ENCODE assay signal across 19 cellular contexts in the genomic region with DNA sequence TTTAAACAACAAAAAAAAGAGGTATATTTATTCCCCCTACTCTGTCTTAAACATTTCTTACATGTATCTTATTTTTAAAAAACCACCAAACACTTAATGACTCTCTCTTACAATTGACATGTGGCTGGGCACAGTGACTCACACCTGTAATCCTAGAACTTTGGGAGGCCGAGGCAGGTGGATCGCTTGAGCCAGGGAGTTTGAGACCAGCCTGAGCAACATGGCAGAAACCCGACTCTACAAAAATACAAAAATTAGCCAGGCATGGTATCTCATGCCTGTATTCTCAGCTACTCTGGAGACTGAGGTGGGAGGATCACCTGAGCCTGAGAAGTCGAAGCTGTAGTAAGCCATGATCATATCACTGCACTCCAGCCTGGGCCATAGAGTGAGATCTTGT. TPM values are rescaled to one million over a fixed set of nuclear protein-coding genes. Genes with fewer than 3 reads are reported as not detected.
DNase-seq lines count a peak whose midpoint lies in the region; TF ChIP-seq lines count a peak whose summit lies in the region.
"Had no signal": no experiment of that assay in that cellular context is flagged by ENCODE, and none has a peak within 500 bp of the region (broad histone marks: within the 10 kb centered on the region; RNA-seq: fewer than 3 reads in every experiment).

No MANE protein-coding gene starts in this region.

- no peak overlapping the region for H2AFZ ChIP-seq in mammary epithelial cell (ENCODE audit: low read depth, low read length)

- no peak overlapping the region for H3K4me3 Mint-ChIP-seq in MCF 10A (ENCODE audit: unreplicated experiment)
- H3K4me3 Mint-ChIP-seq in activated naive CD4-positive, alpha-beta T cell treated with anti-CD3 and anti-CD28 coated beads, Interleukin-2, amount 10 ng/mL, durations not matched to agents 7 days and 5 days, result no peak overlapping the region
- H3K4me3 Mint-ChIP-seq: CD8-positive, alpha-beta T cell; H9 had no signal

- TF ChIP-seq POLR2A in Peyer's patch (IDR thresholded peaks at IDR 0.05), result no peak

- no peaks in the 10 kb centered on the region for H3K9me3 Mint-ChIP-seq in MCF 10A (ENCODE audit: unreplicated experiment)
- H3K9me3 Mint-ChIP-seq in activated naive CD4-positive, alpha-beta T cell treated with anti-CD3 and anti-CD28 coated beads, Interleukin-2, amount 10 ng/mL, durations not matched to agents 7 days and 5 days, result peaks cover 4% of the 10 kb centered on the region

- dilution Hi-C loops in mammary epithelial cell (cut with HindIII; ENCODE audit: low sequenced_read_pairs), result loop anchor here (5.0 kb wide), 1 partner anchor 85 kb away; no protein-coding TSS in a partner anchor

- no peaks in the 10 kb centered on the region for H3K4me1 ChIP-seq in mammary epithelial cell (ENCODE audit: insufficient read depth, low read length)
- H3K4me1 ChIP-seq in Peyer's patch, result no peaks in the 10 kb centered on the region
- H3K4me1 ChIP-seq: BE2C had no signal

- POLR2A ChIA-PET in MCF 10A (lab: Yijun Ruan, JAX), result interaction anchor here (0.6 kb wide), 2 partner anchors 118 to 338 kb away, joined by 3 read pairs; no protein-coding TSS in a partner anchor

- no peaks in the 10 kb centered on the region for H3K4me1 Mint-ChIP-seq in MCF 10A (ENCODE audit: insufficient read depth, unreplicated experiment)
- no peaks in the 10 kb centered on the region for H3K4me1 Mint-ChIP-seq in activated naive CD4-positive, alpha-beta T cell treated with anti-CD3 and anti-CD28 coated beads, Interleukin-2, amount 10 ng/mL, durations not matched to agents 7 days and 5 days
- H3K4me1 Mint-ChIP-seq: H9 had no signal

- H3K9me3 ChIP-seq in mammary epithelial cell (replicated peaks; ENCODE audit: insufficient read depth, low read length), result no peaks in the 10 kb centered on the region
- no peaks in the 10 kb centered on the region for H3K9me3 ChIP-seq in SK-N-MC (ENCODE audit: low read depth, low read length)
- H3K9me3 ChIP-seq in Peyer's patch, result no peaks in the 10 kb centered on the region
- H3K9me3 ChIP-seq: A549, BE2C had no signal

- TF ChIP-seq CTCF in MCF 10A (IDR thresholded peaks at IDR 0.05; ENCODE audit: unreplicated experiment), result no peak
- no peak for TF ChIP-seq CTCF in mammary epithelial cell (conservative IDR thresholded peaks at IDR 0.05 in 1 of 2, IDR thresholded peaks at IDR 0.05 in 1 of 2; ENCODE audit: extremely low read depth in 1 of 2, insufficient read depth in 1 of 2, low read depth in 1 of 2, low read length in 2 of 2)
- no peak for TF ChIP-seq CTCF in Peyer's patch (IDR thresholded peaks at IDR 0.05)

- H3K27ac ChIP-seq in mammary epithelial cell (ENCODE audit: insufficient read depth, low read depth, low read length) (no peak overlapping the region), SK-N-MC (peak overlapping the region; percentile 69; the same call in 1 of the 2 replicates), Peyer's patch (no peak overlapping the region)
- H3K27ac ChIP-seq: A549, C4-2B, HL-60 had no signal

- H3K27me3 ChIP-seq in mammary epithelial cell (ENCODE audit: insufficient read depth, low read length) (no peaks in the 10 kb centered on the region), Peyer's patch (no peaks in the 10 kb centered on the region)

- in situ Hi-C loops in mammary epithelial cell (cut with MboI; ENCODE audit: low sequenced_read_pairs in 2 of 2), result no loop called here

- CTCF ChIA-PET in MCF 10A (lab: Yijun Ruan, JAX), result interaction anchor here (0.7 to 1.2 kb wide), 3 partner anchors 8 to 769 kb away, joined by 3 to 4 read pairs (median 3); no protein-coding TSS in a partner anchor
- CTCF ChIA-PET in mammary epithelial cell (lab: Charles Lee; ENCODE audit: low non-redundant PET), result no interaction called here
- CTCF ChIA-PET in activated naive CD4-positive, alpha-beta T cell treated with anti-CD3 and anti-CD28 coated beads, Interleukin-2, amount 10 ng/mL, durations not matched to agents 7 days and 5 days (lab: Charles Lee), result no interaction called here

- no peaks in the 10 kb centered on the region for H3K27me3 Mint-ChIP-seq in MCF 10A (ENCODE audit: insufficient read depth, unreplicated experiment)
- peaks cover 26% of the 10 kb centered on the region for H3K27me3 Mint-ChIP-seq in activated naive CD4-positive, alpha-beta T cell treated with anti-CD3 and anti-CD28 coated beads, Interleukin-2, amount 10 ng/mL, durations not matched to agents 7 days and 5 days

- H3K36me3 ChIP-seq in mammary epithelial cell (ENCODE audit: insufficient read depth, low read length), result no peaks in the 10 kb centered on the region
- no peaks in the 10 kb centered on the region for H3K36me3 ChIP-seq in SK-N-MC (ENCODE audit: insufficient read depth, low read length)
- H3K36me3 ChIP-seq in Peyer's patch, result no peaks in the 10 kb centered on the region
- H3K36me3 ChIP-seq: BE2C had no signal

- intact Hi-C loops in MCF 10A (cut with micrococcal nuclease) (no loop called here), mammary epithelial cell (cut with micrococcal nuclease) (no loop called here)

- WGBS in mammary epithelial cell (ENCODE audit: low coverage, missing lambda C conversion rate), result 92% methylated on average over 4 of the region's 4 CpGs

- H3K4me3 ChIP-seq in mammary epithelial cell (replicated peaks in 1 of 3; ENCODE audit: insufficient read depth in 1 of 3, low read depth in 2 of 3, low read length in 3 of 3), result no peak overlapping the region
- no peak overlapping the region; the same call in 1 of the 2 replicates for H3K4me3 ChIP-seq in SK-N-MC
- H3K4me3 ChIP-seq in Peyer's patch, result no peak overlapping the region
- H3K4me3 ChIP-seq: A549 had no signal

- peak; percentile 23 for DNase-seq in MCF 10A (ENCODE audit: unreplicated experiment)
- no peak for DNase-seq in mammary epithelial cell
- peak; percentile 39 for DNase-seq in HT1080 (ENCODE audit: low read depth)
- no peak for DNase-seq in SK-N-MC (ENCODE audit: low read depth, low spot score)
- DNase-seq in myocyte (ENCODE audit: low read depth), result peak; percentile 32
- no peak for DNase-seq in Peyer's patch
- no peak for DNase-seq in activated naive CD4-positive, alpha-beta T cell treated with anti-CD3 and anti-CD28 coated beads, Interleukin-2, amount 10 ng/mL, durations not matched to agents 7 days and 5 days
- DNase-seq: BE2C; CD8-positive, alpha-beta T cell; COR-L47; DMS79; GDM1; GOT3; H9; IMR-90; KBM-7 had no signal

- H4K20me1 ChIP-seq in mammary epithelial cell (ENCODE audit: insufficient read depth, low read length), result no peaks in the 10 kb centered on the region

- H3K36me3 Mint-ChIP-seq in MCF 10A (ENCODE audit: insufficient read depth, unreplicated experiment), result no peaks in the 10 kb centered on the region
- H3K36me3 Mint-ChIP-seq in activated naive CD4-positive, alpha-beta T cell treated with anti-CD3 and anti-CD28 coated beads, Interleukin-2, amount 10 ng/mL, durations not matched to agents 7 days and 5 days, result no peaks in the 10 kb centered on the region
- H3K36me3 Mint-ChIP-seq: CD8-positive, alpha-beta T cell had no signal

- BruUV-seq in MCF 10A (replicated peaks; lab: Mats Ljungman, UMichigan), result no TSS peak
- BruUV-seq in mammary epithelial cell (replicated peaks; lab: Mats Ljungman, UMichigan), result no TSS peak

- H3K9ac ChIP-seq in mammary epithelial cell (ENCODE audit: insufficient read depth, low read length), result no peak overlapping the region
- no peak overlapping the region for H3K9ac ChIP-seq in SK-N-MC (ENCODE audit: insufficient read length)

- no peak overlapping the region for H3K4me2 ChIP-seq in mammary epithelial cell (ENCODE audit: insufficient read depth, low read depth, low read length)
- H3K4me2 ChIP-seq: A549 had no signal

- no peaks in the 10 kb centered on the region for H3K79me2 ChIP-seq in mammary epithelial cell (ENCODE audit: insufficient read depth, low read length)

- H3K27ac Mint-ChIP-seq in MCF 10A (ENCODE audit: low read depth, unreplicated experiment), result no peak overlapping the region
- no peak overlapping the region for H3K27ac Mint-ChIP-seq in activated naive CD4-positive, alpha-beta T cell treated with anti-CD3 and anti-CD28 coated beads, Interleukin-2, amount 10 ng/mL, durations not matched to agents 7 days and 5 days
- H3K27ac Mint-ChIP-seq: CD8-positive, alpha-beta T cell; H9 had no signal

RNA-seq across cellular contexts. Expression of gene SLC41A2, which starts 16.0 kb away (rescaled TPM):
- total RNA-seq in MCF 10A (2022), result 14.6 and 15.9 TPM in 2 replicates
- total RNA-seq in mammary epithelial cell, result 10 to 100 TPM; 11.9 to 17.8 TPM
- 1.5 TPM for polyA plus RNA-seq in mammary epithelial cell
- polyA minus RNA-seq in mammary epithelial cell, result 5.6 TPM
- 4.5 and 10.2 TPM in 2 replicates for total RNA-seq in HT1080 (2014; rRNA removed; shearing (Covaris generic))
- polyA plus RNA-seq in HT1080 (2015; cell fraction: cytosol; rRNA removed), result 1.8 and 4.1 TPM in 2 replicates
- 1.3 and 3.2 TPM in 2 replicates for polyA plus RNA-seq in HT1080 (2015; cell fraction: nucleus; rRNA removed)
- 8.9 and 9.7 TPM in 2 replicates for total RNA-seq in myocyte
- polyA plus RNA-seq in myocyte (2012), result 7.4 TPM
- total RNA-seq in Peyer's patch, result 100 to 1,000 TPM in 2 of 4 donors, 10 to 100 TPM in 2; 11.6 to 178 (median 114) TPM

RNA-seq across cellular contexts. Expression of gene NOPCHAP1, which starts 44.0 kb away (rescaled TPM):
- total RNA-seq in MCF 10A (2022) (17.4 and 33.3 TPM in 2 replicates), mammary epithelial cell (10 to 100 TPM in 1 of 2 donors, 1 to 10 TPM in 1; 5.2 to 29.6 TPM), myocyte (3.9 and 6.1 TPM in 2 replicates), Peyer's patch (1 to 10 TPM; 1.2 to 7.1 (median 5.1) TPM)
- 16.3 TPM for polyA plus RNA-seq in mammary epithelial cell
- polyA minus RNA-seq in mammary epithelial cell, result 3.6 TPM
- 14.8 and 25.8 TPM in 2 replicates for total RNA-seq in HT1080 (2014; rRNA removed; shearing (Covaris generic))
- 11.5 and 16.5 TPM in 2 replicates for polyA plus RNA-seq in HT1080 (2015; cell fraction: cytosol; rRNA removed)
- 2.4 and 7.7 TPM in 2 replicates for polyA plus RNA-seq in HT1080 (2015; cell fraction: nucleus; rRNA removed)
- polyA plus RNA-seq in myocyte (2012), result 9.8 TPM

Comparison
In these comparisons a context has a peak if more than half of its experiments do, and no peak if none do; other contexts are left out.
1. DNase-seq: peak in MCF 10A (single experiment), HT1080 (single experiment) and myocyte (single experiment); none in mammary epithelial cell (single experiment), SK-N-MC (single experiment), Peyer's patch (0 of 3) and activated naive CD4-positive, alpha-beta T cell treated with anti-CD3 and anti-CD28 coated beads, Interleukin-2, amount 10 ng/mL, durations not matched to agents 7 days and 5 days (single experiment).